ENCODE assay signal across 16 cellular contexts in the genomic region with DNA sequence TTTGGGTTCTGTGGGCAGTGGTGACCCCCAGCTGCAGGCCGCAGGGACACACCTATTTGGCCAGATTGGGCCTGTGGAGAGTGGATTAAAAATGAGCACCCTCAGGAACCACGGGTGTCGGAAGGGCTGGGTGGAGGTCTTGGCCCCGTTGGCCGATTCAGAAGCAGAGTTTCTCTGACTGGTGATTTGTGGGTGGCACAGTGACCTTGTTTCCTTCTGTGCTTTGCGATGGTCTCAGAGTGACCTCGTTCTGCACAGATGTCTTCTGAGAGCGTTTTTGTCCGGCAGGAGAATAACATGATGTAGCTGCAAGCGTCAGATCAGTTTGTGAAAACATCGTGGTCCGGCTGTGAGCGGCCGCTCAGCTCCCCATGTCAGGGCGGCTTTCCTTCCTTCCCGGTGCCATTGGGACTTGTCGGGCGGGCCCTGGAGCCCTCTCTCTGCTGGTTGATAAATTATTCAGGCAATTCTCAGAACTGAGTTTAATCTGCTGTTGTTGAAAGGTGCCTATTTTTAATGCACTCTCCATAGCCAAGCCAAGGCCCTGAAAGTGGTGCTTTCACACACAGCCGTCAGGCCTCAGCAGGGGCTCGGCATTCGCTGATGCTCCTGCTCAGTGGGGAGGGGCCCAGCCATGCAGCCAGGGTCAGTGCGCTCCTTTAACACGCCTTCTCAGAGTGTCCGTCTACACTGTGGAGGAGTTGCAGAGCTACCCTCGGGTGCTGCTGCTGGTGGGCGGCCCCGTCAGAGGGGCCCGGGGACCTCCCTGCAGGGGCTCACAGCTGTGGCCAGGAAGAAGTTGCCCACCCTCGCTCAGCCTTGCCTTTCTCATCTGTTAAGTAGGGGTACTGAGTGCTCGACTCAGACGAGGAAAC. TPM values are rescaled to one million over a fixed set of nuclear protein-coding genes. Genes with fewer than 3 reads are reported as not detected.
DNase-seq lines count a peak whose midpoint lies in the region; ATAC-seq and TF ChIP-seq lines count a peak whose summit lies in the region.
"Had no signal": no experiment of that assay in that cellular context is flagged by ENCODE, and none has a peak within 500 bp of the region (broad histone marks: within the 10 kb centered on the region; RNA-seq: fewer than 3 reads in every experiment).

No MANE protein-coding gene starts in this region.

- POLR2A ChIA-PET in WTC11 (lab: Charles Lee): interaction anchor here (0.6 kb wide), 1 partner anchor 1568 kb away, joined by 3 read pairs; no protein-coding TSS in a partner anchor

- peaks cover 17% of the 10 kb centered on the region for H3K4me1 Mint-ChIP-seq in WTC11

- H3K36me3 Mint-ChIP-seq in WTC11: peaks cover 14% of the 10 kb centered on the region

- CTCF ChIA-PET in WTC11 (lab: Charles Lee): interaction anchor here (1.5 kb wide), 1 partner anchor 11 kb away, joined by 5 read pairs; no protein-coding TSS in a partner anchor

- peaks cover 1 to 14% of the 10 kb centered on the region in 2 donors for H3K9me3 ChIP-seq in right atrium auricular region

- no peak overlapping the region for H3K27ac ChIP-seq in right atrium auricular region

- TF ChIP-seq CTCF in WTC11 (IDR thresholded peaks at IDR 0.05) (no peak), right atrium auricular region (IDR thresholded peaks at IDR 0.05) (no peak)

- H3K27ac Mint-ChIP-seq in WTC11: no peak overlapping the region; the same call in 1 of the 2 replicates

- no peak overlapping the region for H3K4me3 ChIP-seq in right atrium auricular region

- no peak overlapping the region for H3K4me3 Mint-ChIP-seq in WTC11

- peaks cover 5% of the 10 kb centered on the region for H3K27me3 Mint-ChIP-seq in WTC11 (ENCODE audit: low read depth)

- H3K27me3 ChIP-seq in right atrium auricular region: no peaks in the 10 kb centered on the region

- DNase-seq in D341Med (ENCODE audit: low spot score) (peak; percentile 15), WTC11 (ENCODE audit: low spot score) (no peak), left lobe of liver (ENCODE audit: low spot score) (peak; percentile 33), KG1 (lab: John Stamatoyannopoulos, UW) (no peak), right atrium auricular region (ENCODE audit: low spot score) (no peak)
- DNase-seq in stimulated activated CD8-positive, alpha-beta memory T cell treated with anti-CD3 and anti-CD28 coated beads, Interleukin-4, amount 100 ng/mL, for 48 hours: peak; percentile 11
- DNase-seq: AML-193, DND-41, GDM1, Karpas-422, NCI-H1417, NCI-H1930, NCI-H2171 treated with DMSO at 0.1 percent for 48 hours, NCI-H524, SHP77 had no signal

- H3K9me3 Mint-ChIP-seq in WTC11: peaks cover 27% of the 10 kb centered on the region

- no peaks in the 10 kb centered on the region for H3K4me1 ChIP-seq in right atrium auricular region

- no peaks in the 10 kb centered on the region for H3K36me3 ChIP-seq in right atrium auricular region

- ATAC-seq in WTC11 (peak; percentile 72), left lobe of liver (no peak), GM21423 (IDR thresholded peaks at IDR 0.05; ENCODE audit: unreplicated experiment) (no peak)

TF ChIP-seq in WTC11, 78 proteins besides CTCF, POLR2A, EP300 and RAD21:
- TF ChIP-seq FOXJ3 (CRISPR knock-in tag; IDR thresholded peaks at IDR 0.05; ENCODE audit: borderline replicate concordance) (no peak), PRRX2 (CRISPR knock-in tag; IDR thresholded peaks at IDR 0.05) (no peak)

RNA-seq across cellular contexts. Expression of gene TRPM2, which starts 26.8 kb away (rescaled TPM):
- 0.64 to 1.4 TPM (median 0.92 TPM) in 3 replicates for total RNA-seq in WTC11 (2021)
- total RNA-seq in left lobe of liver: 1.4 TPM
- under 1 TPM; 0.75 to 0.89 TPM for total RNA-seq in right atrium auricular region

RNA-seq across cellular contexts. Expression of gene CFAP410, which starts 41.0 kb away (rescaled TPM):
- total RNA-seq in WTC11 (2021): 14.0 to 19.3 TPM (median 15.8 TPM) in 3 replicates
- total RNA-seq in left lobe of liver: 13.9 TPM
- 10 to 100 TPM; 21.4 to 23.2 TPM for total RNA-seq in right atrium auricular region

Comparison
In these comparisons a context has a peak if more than half of its experiments do, and no peak if none do; other contexts are left out.
1. DNase-seq: peak in D341Med (single experiment), left lobe of liver (single experiment) and stimulated activated CD8-positive, alpha-beta memory T cell treated with anti-CD3 and anti-CD28 coated beads, Interleukin-4, amount 100 ng/mL, for 48 hours (single experiment); none in WTC11 (single experiment), KG1 (single experiment) and right atrium auricular region (single experiment).